Comparison of ENCODE assay signal across 10 cellular contexts in the genomic region with DNA sequence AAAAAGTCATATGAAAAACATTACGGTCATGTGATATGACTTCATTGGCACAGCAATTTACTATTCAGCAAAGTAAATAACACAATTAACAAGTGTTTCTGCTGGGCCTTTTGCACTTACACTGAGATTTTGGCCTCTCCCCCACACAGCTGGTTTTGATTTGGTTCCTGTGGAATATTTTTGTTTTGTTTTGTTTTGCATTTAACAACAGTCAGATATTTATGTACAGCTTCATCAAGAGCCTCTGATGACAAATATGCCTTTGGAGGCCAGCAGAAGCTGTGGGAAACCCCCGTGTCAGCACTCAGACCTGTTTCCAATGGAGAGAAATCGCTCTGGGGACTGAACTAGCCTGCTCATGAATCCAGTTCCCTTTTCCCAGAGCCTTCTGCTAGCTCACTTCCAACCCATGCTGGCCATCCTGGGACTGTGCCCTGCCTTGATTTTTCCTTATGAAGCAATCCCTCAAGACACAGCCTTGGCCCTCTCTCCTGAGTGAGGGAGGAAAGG.
DNase-seq lines count a peak whose midpoint lies in the region; ATAC-seq and TF ChIP-seq lines count a peak whose summit lies in the region.
"Had no signal": no experiment of that assay in that cellular context is flagged by ENCODE, and none has a peak within 500 bp of the region (broad histone marks: within the 10 kb centered on the region; RNA-seq: fewer than 3 reads in every experiment).

No MANE protein-coding gene starts in this region.

- CTCF ChIA-PET in activated naive CD4-positive, alpha-beta T cell treated with anti-CD3 and anti-CD28 coated beads, Interleukin-2, amount 10 ng/mL, durations not matched to agents 7 days and 5 days (lab: Charles Lee): interaction anchor here (1.0 kb wide), 1 partner anchor 41 kb away, joined by 3 read pairs; no protein-coding TSS in a partner anchor
- CTCF ChIA-PET in activated CD4-positive, alpha-beta T cell treated with anti-CD3 and anti-CD28 coated beads for 36 hours (lab: Charles Lee): interaction anchor here (0.6 kb wide), 1 partner anchor 24 kb away, joined by 3 read pairs; no protein-coding TSS in a partner anchor

- no peaks in the 10 kb centered on the region for H3K27me3 ChIP-seq in dorsolateral prefrontal cortex
- H3K27me3 ChIP-seq in testis: no peaks in the 10 kb centered on the region

- H3K4me1 Mint-ChIP-seq in activated naive CD4-positive, alpha-beta T cell treated with anti-CD3 and anti-CD28 coated beads, Interleukin-2, amount 10 ng/mL, durations not matched to agents 7 days and 5 days: peaks cover 4% of the 10 kb centered on the region
- no peaks in the 10 kb centered on the region for H3K4me1 Mint-ChIP-seq in activated CD4-positive, alpha-beta T cell treated with anti-CD3 and anti-CD28 coated beads for 36 hours

- H3K27ac Mint-ChIP-seq in activated naive CD4-positive, alpha-beta T cell treated with anti-CD3 and anti-CD28 coated beads, Interleukin-2, amount 10 ng/mL, durations not matched to agents 7 days and 5 days: no peak overlapping the region
- H3K27ac Mint-ChIP-seq in activated CD4-positive, alpha-beta T cell treated with anti-CD3 and anti-CD28 coated beads for 36 hours: no peak overlapping the region
- H3K27ac Mint-ChIP-seq: naive thymus-derived CD4-positive, alpha-beta T cell had no signal

- peaks cover 24% of the 10 kb centered on the region for H3K4me1 ChIP-seq in testis

- H3K36me3 ChIP-seq in testis (ENCODE audit: low read depth, missing control alignments): no peaks in the 10 kb centered on the region

- ATAC-seq in activated CD4-positive, alpha-beta T cell treated with anti-CD3 and anti-CD28 coated beads for 36 hours: no peak
- ATAC-seq in GM19467 (IDR thresholded peaks at IDR 0.05; ENCODE audit: unreplicated experiment): no peak
- ATAC-seq: naive thymus-derived CD4-positive, alpha-beta T cell had no signal

- no peaks in the 10 kb centered on the region for H3K9me3 ChIP-seq in testis

- no peak overlapping the region for H3K4me3 ChIP-seq in LNCaP clone FGC (ENCODE audit: low read depth, low read length)
- H3K4me3 ChIP-seq in dorsolateral prefrontal cortex: peak overlapping the region in 34 of 59 donors; percentile 1 to 46 (median 24)
- no peak overlapping the region for H3K4me3 ChIP-seq in testis

- H3K9me3 Mint-ChIP-seq in activated naive CD4-positive, alpha-beta T cell treated with anti-CD3 and anti-CD28 coated beads, Interleukin-2, amount 10 ng/mL, durations not matched to agents 7 days and 5 days: no peaks in the 10 kb centered on the region
- no peaks in the 10 kb centered on the region for H3K9me3 Mint-ChIP-seq in activated CD4-positive, alpha-beta T cell treated with anti-CD3 and anti-CD28 coated beads for 36 hours (ENCODE audit: low read depth)
- H3K9me3 Mint-ChIP-seq: naive thymus-derived CD4-positive, alpha-beta T cell had no signal

- no peak for TF ChIP-seq CTCF in LNCaP clone FGC (IDR thresholded peaks at IDR 0.05; ENCODE audit: control insufficient read depth, extremely low read depth, insufficient read depth)
- peak in 1 of 56 donors; percentile 6 for TF ChIP-seq CTCF in dorsolateral prefrontal cortex (IDR thresholded peaks at IDR 0.05 in 54 of 56, conservative IDR thresholded peaks at IDR 0.05 in 2 of 56; ENCODE audit: low read depth in 1 of 56, partially characterized antibody in 56 of 56)
- TF ChIP-seq CTCF in testis (IDR thresholded peaks at IDR 0.05): no peak

- 34 to 42% methylated on average over 3 of the region's 3 CpGs for WGBS in testis, 2 donors

- H3K36me3 Mint-ChIP-seq in activated naive CD4-positive, alpha-beta T cell treated with anti-CD3 and anti-CD28 coated beads, Interleukin-2, amount 10 ng/mL, durations not matched to agents 7 days and 5 days: no peaks in the 10 kb centered on the region
- H3K36me3 Mint-ChIP-seq in activated CD4-positive, alpha-beta T cell treated with anti-CD3 and anti-CD28 coated beads for 36 hours (ENCODE audit: low read depth): no peaks in the 10 kb centered on the region

- TF ChIP-seq POLR2A in testis (IDR thresholded peaks at IDR 0.05): no peak

- H3K27me3 Mint-ChIP-seq in activated naive CD4-positive, alpha-beta T cell treated with anti-CD3 and anti-CD28 coated beads, Interleukin-2, amount 10 ng/mL, durations not matched to agents 7 days and 5 days: no peaks in the 10 kb centered on the region
- H3K27me3 Mint-ChIP-seq in activated CD4-positive, alpha-beta T cell treated with anti-CD3 and anti-CD28 coated beads for 36 hours: no peaks in the 10 kb centered on the region
- H3K27me3 Mint-ChIP-seq: naive thymus-derived CD4-positive, alpha-beta T cell had no signal

- H3K27ac ChIP-seq in dorsolateral prefrontal cortex (peak overlapping the region; percentile 4 to 94 (median 83)), testis (peak overlapping the region; percentile 47 to 74)

- intact Hi-C loops in dorsolateral prefrontal cortex (cut with DNase I) (loop anchor here in 1 of 2 donors (2.0 kb wide), 2 partner anchors 21 to 209 kb away; a partner anchor contains a TSS), testis (cut with DNase I; ENCODE audit: low total_unique reads) (no loop called here)
- intact Hi-C loops in activated CD4-positive, alpha-beta T cell treated with anti-CD3 and anti-CD28 coated beads for 36 hours (cut with DNase I, micrococcal nuclease): no loop called here

- H3K4me3 Mint-ChIP-seq in activated naive CD4-positive, alpha-beta T cell treated with anti-CD3 and anti-CD28 coated beads, Interleukin-2, amount 10 ng/mL, durations not matched to agents 7 days and 5 days: no peak overlapping the region
- no peak overlapping the region for H3K4me3 Mint-ChIP-seq in activated CD4-positive, alpha-beta T cell treated with anti-CD3 and anti-CD28 coated beads for 36 hours
- H3K4me3 Mint-ChIP-seq: naive thymus-derived CD4-positive, alpha-beta T cell had no signal

- peak; percentile 17 for DNase-seq in LNCaP clone FGC (ENCODE audit: low read depth)
- peak in 6 of 10 donors; percentile 16 to 45 (median 32) for DNase-seq in dorsolateral prefrontal cortex
- peak; percentile 45 to 69 for DNase-seq in lung microvascular endothelial cell (ENCODE audit: low read depth in 2 of 2)
- peak; percentile 62 for DNase-seq in testis
- no peak for DNase-seq in activated naive CD4-positive, alpha-beta T cell treated with anti-CD3 and anti-CD28 coated beads, Interleukin-2, amount 10 ng/mL, durations not matched to agents 7 days and 5 days
- no peak for DNase-seq in HuH-7 (ENCODE audit: low spot score)
- no peak for DNase-seq in activated CD4-positive, alpha-beta T cell treated with anti-CD3 and anti-CD28 coated beads for 36 hours
- DNase-seq: activated naive CD4-positive, alpha-beta T cell treated with anti-CD3 and anti-CD28 coated beads, Interleukin-2, amount 50 U/mL, for 16 hours; naive thymus-derived CD4-positive, alpha-beta T cell had no signal

- POLR2A ChIA-PET in activated CD4-positive, alpha-beta T cell treated with anti-CD3 and anti-CD28 coated beads for 36 hours (lab: Charles Lee): no interaction called here

Comparison
In these comparisons a context has a peak if more than half of its experiments do, and no peak if none do; other contexts are left out.
1. DNase-seq: peak in LNCaP clone FGC (single experiment), dorsolateral prefrontal cortex (6 of 10), lung microvascular endothelial cell (2 of 2) and testis (single experiment); none in activated naive CD4-positive, alpha-beta T cell treated with anti-CD3 and anti-CD28 coated beads, Interleukin-2, amount 10 ng/mL, durations not matched to agents 7 days and 5 days (single experiment), HuH-7 (single experiment) and activated CD4-positive, alpha-beta T cell treated with anti-CD3 and anti-CD28 coated beads for 36 hours (single experiment).
2. H3K4me3 ChIP-seq: peak in dorsolateral prefrontal cortex (34 of 59); none in LNCaP clone FGC (single experiment) and testis (0 of 2).